In the genomic region with DNA sequence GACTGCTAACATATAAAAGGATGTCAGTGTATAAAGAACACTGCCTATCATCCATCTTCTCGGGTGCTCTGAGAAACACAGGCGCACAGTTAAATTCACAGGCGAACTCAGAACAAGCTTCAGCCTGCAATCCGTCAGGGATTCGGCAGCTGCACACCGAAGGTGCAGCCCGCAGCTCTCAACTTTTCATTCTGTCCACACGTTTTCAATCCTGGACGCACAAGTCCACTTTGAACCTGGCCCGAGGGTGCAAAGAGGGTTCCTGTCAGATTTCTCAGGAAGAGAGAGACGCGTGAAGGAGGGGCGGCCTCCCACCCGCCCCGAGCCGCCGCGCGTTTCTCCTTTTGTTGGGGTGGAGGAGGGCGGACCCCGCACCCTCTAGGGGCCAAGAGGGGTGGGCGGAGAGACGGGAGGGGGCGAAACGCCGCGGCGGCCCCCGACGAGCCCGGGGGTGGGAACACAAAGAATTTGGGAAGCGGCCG, we compare ENCODE assay signal across 1 cellular context.
TF ChIP-seq lines count a peak whose summit lies in the region.

No MANE protein-coding gene starts in this region.

TF ChIP-seq in HEK293, 187 proteins besides CTCF, POLR2A, EP300 and RAD21 (continued from another document):
- TF ChIP-seq ZNF335 (tag by site-specific recombination; conservative IDR thresholded peaks at IDR 0.05): peak; percentile 38; the same call in 1 of the 2 replicates
- TF ChIP-seq ZNF341 (tag by site-specific recombination; IDR thresholded peaks at IDR 0.05; ENCODE audit: low read depth): no peak
- TF ChIP-seq ZBTB20 (tag by site-specific recombination; IDR thresholded peaks at IDR 0.05): peak; percentile 91
- TF ChIP-seq ZNF548 (tag by site-specific recombination; IDR thresholded peaks at IDR 0.05): no peak
- TF ChIP-seq ZNF133 (tag by site-specific recombination; IDR thresholded peaks at IDR 0.05): no peak
- no peak for TF ChIP-seq AEBP2 (tag by site-specific recombination; IDR thresholded peaks at IDR 0.05; ENCODE audit: borderline replicate concordance)
- TF ChIP-seq ZNF600 (tag by site-specific recombination; IDR thresholded peaks at IDR 0.05): 0 out of 2 replicates have a peak, but pooled peaks have one; percentile 41
- no peak for TF ChIP-seq ZNF549 (tag by site-specific recombination; IDR thresholded peaks at IDR 0.05)
- peak; percentile 5; the same call in 1 of the 2 replicates for TF ChIP-seq PRDM1 (tag by site-specific recombination; IDR thresholded peaks at IDR 0.05)
- no peak for TF ChIP-seq ZNF510 (tag by site-specific recombination; IDR thresholded peaks at IDR 0.05; ENCODE audit: insufficient replicate concordance)
- no peak for TF ChIP-seq ZNF658 (tag by site-specific recombination; IDR thresholded peaks at IDR 0.05)
- TF ChIP-seq ZNF146 (tag by site-specific recombination; IDR thresholded peaks at IDR 0.05): no peak
- peak; percentile 68 for TF ChIP-seq KLF8 (tag by site-specific recombination; IDR thresholded peaks at IDR 0.05)
- TF ChIP-seq ZIC2 (tag by site-specific recombination; IDR thresholded peaks at IDR 0.05): no peak
- TF ChIP-seq HIC1 (tag by site-specific recombination; IDR thresholded peaks at IDR 0.05): no peak
- TF ChIP-seq HOXA7 (CRISPR knock-in tag; IDR thresholded peaks at IDR 0.05; ENCODE audit: borderline replicate concordance): no peak
- TF ChIP-seq ZNF19 (tag by site-specific recombination; IDR thresholded peaks at IDR 0.05; ENCODE audit: low read depth): no peak
- TF ChIP-seq ZEB2 (tag by site-specific recombination; IDR thresholded peaks at IDR 0.05): peak; percentile 13; the same call in 1 of the 2 replicates
- no peak for TF ChIP-seq ZNF214 (tag by site-specific recombination; IDR thresholded peaks at IDR 0.05; ENCODE audit: borderline replicate concordance)
- TF ChIP-seq ZSCAN5A (tag by site-specific recombination; IDR thresholded peaks at IDR 0.05): no peak
- peak; percentile 89 for TF ChIP-seq ZFHX2 (tag by site-specific recombination; conservative IDR thresholded peaks at IDR 0.05)
- TF ChIP-seq EGR2 (tag by site-specific recombination; IDR thresholded peaks at IDR 0.05; ENCODE audit: low read depth): peak; percentile 89
- no peak for TF ChIP-seq WT1 (tag by site-specific recombination; IDR thresholded peaks at IDR 0.05)
- TF ChIP-seq SP2 (tag by site-specific recombination; IDR thresholded peaks at IDR 0.05): peak; percentile 62
- peak; percentile 30; the same call in 1 of the 2 replicates for TF ChIP-seq ZBTB48 (tag by site-specific recombination; IDR thresholded peaks at IDR 0.05)
- TF ChIP-seq PRDM6 (tag by site-specific recombination; IDR thresholded peaks at IDR 0.05): no peak
- no peak for TF ChIP-seq ZNF175 (tag by site-specific recombination; IDR thresholded peaks at IDR 0.05)
- TF ChIP-seq ZNF366 (tag by site-specific recombination; conservative IDR thresholded peaks at IDR 0.05): 0 out of 2 replicates have a peak, but pooled peaks have one; percentile 27
- TF ChIP-seq ZNF585B (tag by site-specific recombination; IDR thresholded peaks at IDR 0.05): no peak
- TF ChIP-seq, protein P1, sequence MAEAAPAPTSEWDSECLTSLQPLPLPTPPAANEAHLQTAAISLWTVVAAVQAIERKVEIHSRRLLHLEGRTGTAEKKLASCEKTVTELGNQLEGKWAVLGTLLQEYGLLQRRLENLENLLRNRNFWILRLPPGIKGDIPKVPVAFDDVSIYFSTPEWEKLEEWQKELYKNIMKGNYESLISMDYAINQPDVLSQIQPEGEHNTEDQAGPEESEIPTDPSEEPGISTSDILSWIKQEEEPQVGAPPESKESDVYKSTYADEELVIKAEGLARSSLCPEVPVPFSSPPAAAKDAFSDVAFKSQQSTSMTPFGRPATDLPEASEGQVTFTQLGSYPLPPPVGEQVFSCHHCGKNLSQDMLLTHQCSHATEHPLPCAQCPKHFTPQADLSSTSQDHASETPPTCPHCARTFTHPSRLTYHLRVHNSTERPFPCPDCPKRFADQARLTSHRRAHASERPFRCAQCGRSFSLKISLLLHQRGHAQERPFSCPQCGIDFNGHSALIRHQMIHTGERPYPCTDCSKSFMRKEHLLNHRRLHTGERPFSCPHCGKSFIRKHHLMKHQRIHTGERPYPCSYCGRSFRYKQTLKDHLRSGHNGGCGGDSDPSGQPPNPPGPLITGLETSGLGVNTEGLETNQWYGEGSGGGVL (tag by site-specific recombination; IDR thresholded peaks at IDR 0.05): peak; percentile 74; the same call in 1 of the 2 replicates
- peak; percentile 72 for TF ChIP-seq SP3 (tag by site-specific recombination; IDR thresholded peaks at IDR 0.05)
- no peak for TF ChIP-seq ZNF626 (tag by site-specific recombination; IDR thresholded peaks at IDR 0.05)
- TF ChIP-seq GLI2 (tag by site-specific recombination; IDR thresholded peaks at IDR 0.05; ENCODE audit: borderline replicate concordance, low read depth): no peak
- TF ChIP-seq GLIS2 (tag by site-specific recombination; IDR thresholded peaks at IDR 0.05): peak; percentile 59
- no peak for TF ChIP-seq ZBTB21 (tag by site-specific recombination; IDR thresholded peaks at IDR 0.05)
- no peak for TF ChIP-seq ZNF768 (tag by site-specific recombination; IDR thresholded peaks at IDR 0.05)
- no peak for TF ChIP-seq ZNF157 (tag by site-specific recombination; IDR thresholded peaks at IDR 0.05)
- no peak for TF ChIP-seq ZNF324 (tag by site-specific recombination; IDR thresholded peaks at IDR 0.05)
- no peak for TF ChIP-seq MEIS1 (CRISPR knock-in tag; IDR thresholded peaks at IDR 0.05; ENCODE audit: borderline replicate concordance)
- TF ChIP-seq FEZF1 (tag by site-specific recombination; IDR thresholded peaks at IDR 0.05): no peak
- TF ChIP-seq SCRT1 (tag by site-specific recombination; IDR thresholded peaks at IDR 0.05; ENCODE audit: borderline replicate concordance): no peak
- TF ChIP-seq ZSCAN4 (tag by site-specific recombination; IDR thresholded peaks at IDR 0.05): no peak
- no peak for TF ChIP-seq ZNF785 (tag by site-specific recombination; IDR thresholded peaks at IDR 0.05)
- TF ChIP-seq ZBTB8A (tag by site-specific recombination; IDR thresholded peaks at IDR 0.05): peak; percentile 16; the same call in 1 of the 2 replicates
- TF ChIP-seq KLF16 (tag by site-specific recombination; IDR thresholded peaks at IDR 0.05): 0 out of 2 replicates have a peak, but pooled peaks have one; percentile 48
- TF ChIP-seq, protein P2, sequence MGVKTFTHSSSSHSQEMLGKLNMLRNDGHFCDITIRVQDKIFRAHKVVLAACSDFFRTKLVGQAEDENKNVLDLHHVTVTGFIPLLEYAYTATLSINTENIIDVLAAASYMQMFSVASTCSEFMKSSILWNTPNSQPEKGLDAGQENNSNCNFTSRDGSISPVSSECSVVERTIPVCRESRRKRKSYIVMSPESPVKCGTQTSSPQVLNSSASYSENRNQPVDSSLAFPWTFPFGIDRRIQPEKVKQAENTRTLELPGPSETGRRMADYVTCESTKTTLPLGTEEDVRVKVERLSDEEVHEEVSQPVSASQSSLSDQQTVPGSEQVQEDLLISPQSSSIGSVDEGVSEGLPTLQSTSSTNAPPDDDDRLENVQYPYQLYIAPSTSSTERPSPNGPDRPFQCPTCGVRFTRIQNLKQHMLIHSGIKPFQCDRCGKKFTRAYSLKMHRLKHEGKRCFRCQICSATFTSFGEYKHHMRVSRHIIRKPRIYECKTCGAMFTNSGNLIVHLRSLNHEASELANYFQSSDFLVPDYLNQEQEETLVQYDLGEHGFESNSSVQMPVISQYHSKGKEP (tag by site-specific recombination; IDR thresholded peaks at IDR 0.05): no peak
- no peak for TF ChIP-seq IKZF3 (tag by site-specific recombination; IDR thresholded peaks at IDR 0.05)
- TF ChIP-seq, protein P3, sequence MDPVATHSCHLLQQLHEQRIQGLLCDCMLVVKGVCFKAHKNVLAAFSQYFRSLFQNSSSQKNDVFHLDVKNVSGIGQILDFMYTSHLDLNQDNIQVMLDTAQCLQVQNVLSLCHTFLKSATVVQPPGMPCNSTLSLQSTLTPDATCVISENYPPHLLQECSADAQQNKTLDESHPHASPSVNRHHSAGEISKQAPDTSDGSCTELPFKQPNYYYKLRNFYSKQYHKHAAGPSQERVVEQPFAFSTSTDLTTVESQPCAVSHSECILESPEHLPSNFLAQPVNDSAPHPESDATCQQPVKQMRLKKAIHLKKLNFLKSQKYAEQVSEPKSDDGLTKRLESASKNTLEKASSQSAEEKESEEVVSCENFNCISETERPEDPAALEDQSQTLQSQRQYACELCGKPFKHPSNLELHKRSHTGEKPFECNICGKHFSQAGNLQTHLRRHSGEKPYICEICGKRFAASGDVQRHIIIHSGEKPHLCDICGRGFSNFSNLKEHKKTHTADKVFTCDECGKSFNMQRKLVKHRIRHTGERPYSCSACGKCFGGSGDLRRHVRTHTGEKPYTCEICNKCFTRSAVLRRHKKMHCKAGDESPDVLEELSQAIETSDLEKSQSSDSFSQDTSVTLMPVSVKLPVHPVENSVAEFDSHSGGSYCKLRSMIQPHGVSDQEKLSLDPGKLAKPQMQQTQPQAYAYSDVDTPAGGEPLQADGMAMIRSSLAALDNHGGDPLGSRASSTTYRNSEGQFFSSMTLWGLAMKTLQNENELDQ (tag by site-specific recombination; IDR thresholded peaks at IDR 0.05; ENCODE audit: low read depth): no peak
- TF ChIP-seq ZNF707 (tag by site-specific recombination; IDR thresholded peaks at IDR 0.05): no peak
- TF ChIP-seq ZNF561 (tag by site-specific recombination; IDR thresholded peaks at IDR 0.05; ENCODE audit: borderline replicate concordance): no peak
- peak; percentile 77; the same call in 1 of the 2 replicates for TF ChIP-seq ZNF777 (tag by site-specific recombination; IDR thresholded peaks at IDR 0.05; ENCODE audit: borderline replicate concordance)
- TF ChIP-seq ZNF670 (tag by site-specific recombination; IDR thresholded peaks at IDR 0.05; ENCODE audit: low read depth): no peak
- no peak for TF ChIP-seq ZNF266 (tag by site-specific recombination; IDR thresholded peaks at IDR 0.05; ENCODE audit: low read depth)
- TF ChIP-seq MYNN (tag by site-specific recombination; IDR thresholded peaks at IDR 0.05; ENCODE audit: borderline replicate concordance): no peak
- TF ChIP-seq KLF9 (tag by site-specific recombination; IDR thresholded peaks at IDR 0.05; ENCODE audit: low read depth): peak; percentile 44; the same call in 1 of the 2 replicates
